Comparison of ENCODE assay signal across 29 cellular contexts in genomic region chr1:156522443-156522970, GRCh38. TPM values are rescaled to one million over a fixed set of nuclear protein-coding genes. Genes with fewer than 3 reads are reported as not detected.
"Had no signal": no experiment of that assay in that cellular context is flagged by ENCODE, and none has a peak within 500 bp of the region (broad histone marks: within the 10 kb centered on the region; RNA-seq: fewer than 3 reads in every experiment).

No MANE protein-coding gene starts in this region.

- ATAC-seq: HepG2, Right ventricle myocardium inferior, T-cell had no signal

- H3K4me2 ChIP-seq: PC-9 had no signal

- DNase-seq: KBM-7; MV-4-11; NCI-H1048; NCI-H1105; NCI-H1417; NCI-H1436 treated with DMSO at 0.1 percent for 48 hours; NCI-H1694; NCI-H187 treated with DMSO at 0.1 percent for 48 hours; NCI-H2029 treated with DMSO at 0.1 percent for 48 hours; NCI-H2171 treated with DMSO at 0.1 percent for 48 hours; NCI-H2227 treated with DMSO at 0.1 percent for 48 hours; NCI-H524; NCI-H526 treated with DMSO at 0.1 percent for 48 hours; NCI-H748 treated with DMSO at 0.1 percent for 48 hours; NK-92 treated with Interleukin-12 subunit alpha and Interleukin-12 subunit beta, amount 100 ng/mL, for 24 hours; PC-9; Peyer's patch; SHP77 treated with DMSO at 0.1 percent for 48 hours; SJCRH30; SW 1271; T-cell had no signal

- H3K4me3 ChIP-seq: PC-9, Peyer's patch, SJCRH30 had no signal

- H3K9me3 Mint-ChIP-seq: IgD-negative memory B cell, T-cell had no signal

- H3K27me3 Mint-ChIP-seq: IgD-negative memory B cell, T-cell had no signal

- H3K27ac Mint-ChIP-seq: IgD-negative memory B cell, T-cell had no signal

- H3K27ac ChIP-seq: PC-9, Peyer's patch, SJCRH30 had no signal

- FAIRE-seq: HepG2 had no signal

- H3K36me3 ChIP-seq: Peyer's patch had no signal

- H3K4me3 Mint-ChIP-seq: T-cell had no signal

- H2AFZ ChIP-seq: PC-9 had no signal

- H3K27me3 ChIP-seq: Peyer's patch, SJCRH30 had no signal

- H3K9me3 ChIP-seq: Peyer's patch, SJCRH30 had no signal

- H3K36me3 Mint-ChIP-seq: IgD-negative memory B cell, T-cell had no signal

RNA-seq across cellular contexts. Expression of gene IQGAP3, which starts 49.9 kb away (rescaled TPM):
- polyA plus RNA-seq: IgD-negative memory B cell had no signal

RNA-seq across cellular contexts. Expression of gene TTC24, which starts 57.0 kb away (rescaled TPM):
- total RNA-seq: HT1080, LHCN-M2, MCF 10A, NCI-H460, PC-9, Peyer's patch, Right ventricle myocardium inferior, RPMI7951, SJCRH30 had no signal
